17 cellular contexts compared by ENCODE assay signal in the genomic region with DNA sequence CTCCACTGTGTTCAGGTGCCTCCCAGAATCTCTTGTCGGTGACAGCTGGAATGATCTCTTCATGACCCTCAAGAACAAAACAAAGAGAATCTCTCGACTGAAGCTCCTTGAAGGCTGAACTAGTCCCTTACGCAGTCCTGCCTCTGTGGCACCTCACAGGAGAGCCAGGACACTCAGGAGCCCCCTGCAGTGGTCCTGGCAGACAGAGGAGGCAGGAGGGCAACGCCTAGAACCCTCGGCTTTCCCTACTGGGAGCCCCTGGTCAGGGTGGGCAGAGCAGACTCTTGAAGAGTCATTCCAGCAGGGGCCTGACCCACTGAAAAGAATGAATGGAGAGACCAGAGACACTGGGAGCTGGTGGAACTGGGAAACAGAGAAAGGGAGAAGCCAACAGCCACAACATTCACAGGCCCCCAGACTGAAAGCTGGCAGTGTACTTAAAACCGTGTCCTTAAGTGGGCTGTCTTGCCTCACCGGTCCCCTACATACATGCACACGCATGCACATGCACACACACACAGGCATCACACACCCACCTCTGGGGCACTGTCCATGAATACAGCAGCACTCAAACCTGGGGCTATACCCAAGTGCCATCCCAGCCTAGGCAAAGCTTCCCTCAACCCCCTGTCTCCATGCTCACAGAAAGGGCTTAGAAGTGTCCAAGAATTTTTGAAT.
DNase-seq lines count a peak whose midpoint lies in the region; ATAC-seq and TF ChIP-seq lines count a peak whose summit lies in the region.
"Had no signal": no experiment of that assay in that cellular context is flagged by ENCODE, and none has a peak within 500 bp of the region (broad histone marks: within the 10 kb centered on the region; RNA-seq: fewer than 3 reads in every experiment).

No MANE protein-coding gene starts in this region.

- H3K56ac ChIP-seq in IMR-90 (ENCODE audit: extremely low read depth, insufficient read depth, low read length): no peak overlapping the region

- H2AK9ac ChIP-seq in IMR-90 (replicated peaks; ENCODE audit: low read depth, low read length, poor library complexity): no peak overlapping the region

- no peak overlapping the region for H2BK15ac ChIP-seq in IMR-90 (ENCODE audit: low read depth, low read length)

- no peak for TF ChIP-seq POLR2A in IMR-90 (IDR thresholded peaks at IDR 0.05; ENCODE audit: low read depth, low read length)
- TF ChIP-seq POLR2A in gastrocnemius medialis (IDR thresholded peaks at IDR 0.05): no peak

- no peaks in the 10 kb centered on the region for H3K27me3 Mint-ChIP-seq in mesothelial cell of epicardium (ENCODE audit: low read depth)
- H3K27me3 Mint-ChIP-seq: activated naive CD4-positive, alpha-beta T cell treated with anti-CD3 and anti-CD28 coated beads, Interleukin-2, amount 50 U/mL, for 24 hours had no signal

- peaks cover 55% of the 10 kb centered on the region for H3K4me1 Mint-ChIP-seq in mesothelial cell of epicardium
- H3K4me1 Mint-ChIP-seq: activated naive CD4-positive, alpha-beta T cell treated with anti-CD3 and anti-CD28 coated beads, Interleukin-2, amount 50 U/mL, for 24 hours; T-cell had no signal

- H2AFZ ChIP-seq in IMR-90 (replicated peaks; ENCODE audit: low read length, poor library complexity): no peak overlapping the region

- no peak overlapping the region for H3K4me3 Mint-ChIP-seq in mesothelial cell of epicardium
- H3K4me3 Mint-ChIP-seq: activated naive CD4-positive, alpha-beta T cell treated with anti-CD3 and anti-CD28 coated beads, Interleukin-2, amount 50 U/mL, for 24 hours; H9; T-cell had no signal

- in situ Hi-C loops in IMR-90 (cut with MboI; ENCODE audit: low sequenced_read_pairs) (no loop called here), gastrocnemius medialis (cut with MboI; ENCODE audit: low sequenced_read_pairs in 4 of 4) (no loop called here)

- H3K36me3 ChIP-seq in IMR-90 (ENCODE audit: control insufficient read depth, insufficient read depth, low read length): no peaks in the 10 kb centered on the region
- no peaks in the 10 kb centered on the region for H3K36me3 ChIP-seq in duodenal mucosa (ENCODE audit: control insufficient read depth in 1 of 2, insufficient read depth in 2 of 2, low read length in 2 of 2)
- H3K36me3 ChIP-seq in gastrocnemius medialis: no peaks in the 10 kb centered on the region

- no peaks in the 10 kb centered on the region for H3K9me3 Mint-ChIP-seq in mesothelial cell of epicardium
- H3K9me3 Mint-ChIP-seq: activated naive CD4-positive, alpha-beta T cell treated with anti-CD3 and anti-CD28 coated beads, Interleukin-2, amount 50 U/mL, for 24 hours; H9; T-cell had no signal

- intact Hi-C loops in IMR-90 (cut with micrococcal nuclease): loop anchor here (5.0 kb wide), 1 partner anchor 51 kb away; no protein-coding TSS in a partner anchor
- intact Hi-C loops in gastrocnemius medialis (cut with DNase I; ENCODE audit: low total_unique reads): no loop called here

- WGBS in IMR-90 (ENCODE audit: extremely low coverage in 2 of 2, insufficient read length in 1 of 2), 2 experiments: 87% methylated on average over 4 of the region's 8 CpGs; no CpG with 5 or more reads in 1 of the 2 experiments

- peak overlapping the region; percentile 17; the same call in 1 of the 2 replicates for H3K4ac ChIP-seq in IMR-90 (ENCODE audit: low read depth, low read length)

- H3K23ac ChIP-seq in IMR-90 (ENCODE audit: low read depth, low read length): no peak overlapping the region

- H3K79me1 ChIP-seq in IMR-90 (ENCODE audit: low read depth in 1 of 2, low read length in 2 of 2): no peaks in the 10 kb centered on the region

- TF ChIP-seq CTCF in IMR-90 (conservative IDR thresholded peaks at IDR 0.05; ENCODE audit: low read depth, low read length) (no peak), mesothelial cell of epicardium (IDR thresholded peaks at IDR 0.05; ENCODE audit: unreplicated experiment) (no peak), gastrocnemius medialis (IDR thresholded peaks at IDR 0.05 in 4 of 5, conservative IDR thresholded peaks at IDR 0.05 in 1 of 5) (no peak)

- H3K4me2 ChIP-seq in IMR-90 (ENCODE audit: low read depth, low read length): no peak overlapping the region; the same call in 1 of the 2 replicates

- peaks cover 7% of the 10 kb centered on the region for H3K4me1 ChIP-seq in IMR-90 (ENCODE audit: control insufficient read depth, insufficient read depth, low read length)
- peaks cover 5 to 12% of the 10 kb centered on the region in 2 donors for H3K4me1 ChIP-seq in duodenal mucosa (ENCODE audit: control insufficient read depth in 1 of 2, insufficient read depth in 2 of 2, low read length in 2 of 2)
- peaks cover 6 to 33% of the 10 kb centered on the region in 2 donors for H3K4me1 ChIP-seq in gastrocnemius medialis

- H4K5ac ChIP-seq in IMR-90 (ENCODE audit: low read depth, low read length): no peak overlapping the region

- POLR2A ChIA-PET in IMR-90 (lab: Charles Lee; ENCODE audit: unreplicated experiment): no interaction called here

- no peak overlapping the region; the same call in 1 of the 2 replicates for H3K18ac ChIP-seq in IMR-90 (ENCODE audit: low read depth, low read length)

- H3K27me3 ChIP-seq in IMR-90 (ENCODE audit: control insufficient read depth, insufficient read depth, low read length) (no peaks in the 10 kb centered on the region), duodenal mucosa (ENCODE audit: control insufficient read depth in 1 of 2, insufficient read depth in 2 of 2, low read length in 2 of 2) (no peaks in the 10 kb centered on the region), gastrocnemius medialis (no peaks in the 10 kb centered on the region)

- H2AK5ac ChIP-seq in IMR-90 (ENCODE audit: low read depth, low read length): peak overlapping the region; percentile 53; the same call in 1 of the 2 replicates

- no peak overlapping the region; a peak in 1 of 4 replicates for H4K8ac ChIP-seq in IMR-90 (ENCODE audit: low read depth in 2 of 2, low read length in 2 of 2)

- no peaks in the 10 kb centered on the region for H4K20me1 ChIP-seq in IMR-90 (ENCODE audit: insufficient read depth, low read length)

- H3K9me3 ChIP-seq in IMR-90 (ENCODE audit: control insufficient read depth, insufficient read depth, low read length): no peaks in the 10 kb centered on the region
- H3K9me3 ChIP-seq in duodenal mucosa (ENCODE audit: control insufficient read depth in 1 of 2, low read length in 2 of 2): no peaks in the 10 kb centered on the region
- no peaks in the 10 kb centered on the region for H3K9me3 ChIP-seq in gastrocnemius medialis
- H3K9me3 ChIP-seq: mucosa of descending colon had no signal

- dilution Hi-C loops in IMR-90 (cut with HindIII; ENCODE audit: low sequenced_read_pairs, unreplicated experiment): no loop called here

- H2BK5ac ChIP-seq in IMR-90 (ENCODE audit: low read depth, low read length, poor library complexity, severe bottlenecking): no peak overlapping the region

- H3K9me1 ChIP-seq in IMR-90 (ENCODE audit: insufficient read depth, low read length): 0 out of 2 replicates have a peak, but pooled peaks cover 10% of the 10 kb centered on the region

- ATAC-seq in IMR-90 (ENCODE audit: low read depth) (no peak; the same call in 1 of the 2 replicates), gastrocnemius medialis (peak in 1 of 2 donors; percentile 18), GM18868 (IDR thresholded peaks at IDR 0.05; ENCODE audit: unreplicated experiment) (no peak)
- ATAC-seq: T-cell had no signal

- H3K36me3 Mint-ChIP-seq in mesothelial cell of epicardium: no peaks in the 10 kb centered on the region
- H3K36me3 Mint-ChIP-seq: activated naive CD4-positive, alpha-beta T cell treated with anti-CD3 and anti-CD28 coated beads, Interleukin-2, amount 50 U/mL, for 24 hours; T-cell had no signal

- H2BK20ac ChIP-seq in IMR-90 (ENCODE audit: low read depth, low read length): no peak overlapping the region

- no peak for TF ChIP-seq RAD21 in IMR-90 (IDR thresholded peaks at IDR 0.05; ENCODE audit: low read length)

- BruUV-seq in IMR-90 (replicated peaks; lab: Mats Ljungman, UMichigan): no TSS peak

- DNase-seq in IMR-90 (no peak), mesothelial cell of epicardium (ENCODE audit: low spot score in 2 of 2, unreplicated experiment in 2 of 2) (no peak), gastrocnemius medialis (no peak), Ammon's horn (ENCODE audit: low spot score) (no peak), globus pallidus (ENCODE audit: low spot score) (no peak)
- no peak for DNase-seq in stimulated activated CD4-positive, alpha-beta T cell treated with anti-CD3 and anti-CD28 coated beads, Interleukin-4, amount 100 ng/mL, for 4 hours
- DNase-seq: activated CD4-positive, CD25-positive, alpha-beta regulatory T cell; activated CD8-positive, alpha-beta memory T cell treated with anti-CD3 and anti-CD28 coated beads, Interleukin-2, amount 50 U/mL, for 4 hours; H9; NCI-H1436; NCI-H524 treated with DMSO at 0.1 percent for 48 hours; small intestine; T-cell had no signal

- H3K4me3 ChIP-seq in IMR-90 (ENCODE audit: insufficient read depth, low read depth, low read length) (no peak overlapping the region), duodenal mucosa (ENCODE audit: low read depth in 1 of 2, low read length in 2 of 2) (no peak overlapping the region), gastrocnemius medialis (peak overlapping the region; percentile 11 to 48 (median 27))
- H3K4me3 ChIP-seq: mucosa of descending colon had no signal

- H3K9ac ChIP-seq in IMR-90 (ENCODE audit: low read depth, low read length) (no peak overlapping the region), duodenal mucosa (ENCODE audit: low read depth in 1 of 2, low read length in 2 of 2) (no peak overlapping the region)

- H3K14ac ChIP-seq in IMR-90 (replicated peaks; ENCODE audit: low read depth, low read length): no peak overlapping the region; the same call in 1 of the 2 replicates

- H4K91ac ChIP-seq in IMR-90 (ENCODE audit: insufficient read depth, low read depth, low read length): no peak overlapping the region

- no peak overlapping the region for H2BK120ac ChIP-seq in IMR-90 (ENCODE audit: low read depth, low read length)

- H3K27ac Mint-ChIP-seq in mesothelial cell of epicardium: peak overlapping the region; percentile 84
- H3K27ac Mint-ChIP-seq: activated naive CD4-positive, alpha-beta T cell treated with anti-CD3 and anti-CD28 coated beads, Interleukin-2, amount 50 U/mL, for 24 hours; T-cell had no signal

- no peak overlapping the region for H3K27ac ChIP-seq in IMR-90 (ENCODE audit: insufficient read depth, low read length)
- peak overlapping the region; percentile 11 for H3K27ac ChIP-seq in duodenal mucosa (ENCODE audit: low read depth, low read length)
- peak overlapping the region; percentile 71 to 79 (median 74) for H3K27ac ChIP-seq in gastrocnemius medialis

- CTCF ChIA-PET in IMR-90 (lab: Yijun Ruan, JAX): no interaction called here

TF ChIP-seq in IMR-90, 13 proteins besides CTCF, POLR2A, EP300 and RAD21 (continues in another document):
- TF ChIP-seq SMC3 (IDR thresholded peaks at IDR 0.05; ENCODE audit: low read depth, low read length) (no peak), CHD1 (IDR thresholded peaks at IDR 0.05; ENCODE audit: low read depth, low read length) (no peak), MXI1 (IDR thresholded peaks at IDR 0.05; ENCODE audit: borderline replicate concordance, low read depth, low read length) (no peak), FOS (IDR thresholded peaks at IDR 0.05; ENCODE audit: low read depth, low read length) (no peak)

Comparison
In these comparisons a context has a peak if more than half of its experiments do, and no peak if none do; other contexts are left out.
1. H3K4me3 ChIP-seq: peak in gastrocnemius medialis (4 of 4); none in IMR-90 (single experiment) and duodenal mucosa (0 of 2).